Comparison of ENCODE assay signal across 1 cellular context in the genomic region with DNA sequence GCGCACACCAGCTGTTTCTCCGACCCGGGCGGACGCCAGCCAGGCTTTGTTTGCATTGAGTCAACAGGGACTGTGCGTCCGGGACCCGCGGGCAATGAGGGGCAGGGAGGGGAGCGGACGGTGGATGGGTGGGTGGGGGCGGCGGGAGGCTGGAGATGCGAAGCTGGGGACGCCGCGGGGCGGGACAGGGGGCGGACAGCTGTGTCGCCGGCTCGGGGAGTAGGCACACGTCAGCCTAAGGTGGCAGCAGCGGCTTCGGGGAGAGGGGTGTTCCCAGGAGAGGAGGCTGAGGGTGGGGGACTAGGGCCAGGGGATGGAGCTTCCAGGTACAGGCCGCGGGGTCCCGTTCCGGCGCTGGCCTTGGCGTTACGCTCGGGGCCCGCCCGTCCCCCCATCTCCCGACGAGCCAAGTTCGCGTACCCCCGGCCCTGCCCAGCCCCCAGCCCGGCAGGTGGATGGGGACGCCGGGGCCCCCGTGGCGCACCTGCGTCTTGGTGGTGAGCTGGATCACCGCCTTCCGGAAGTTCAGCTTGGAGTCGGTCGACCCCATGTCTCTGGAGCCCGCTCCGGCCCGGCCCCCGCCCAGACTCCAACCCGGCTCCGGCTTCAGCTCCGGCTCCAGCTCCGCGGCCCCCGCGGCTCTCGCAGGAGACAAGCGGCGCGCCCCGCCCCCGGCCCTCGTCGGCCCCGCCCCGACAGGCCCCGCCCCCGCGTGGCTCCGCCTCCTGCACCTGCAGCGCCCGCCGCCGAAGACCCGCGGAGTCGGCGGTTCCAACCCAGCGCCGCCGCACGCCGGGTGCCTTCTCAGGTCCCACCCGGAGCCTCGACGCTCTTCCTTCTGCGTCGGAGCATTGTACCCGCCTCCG.
TF ChIP-seq lines count a peak whose summit lies in the region.

Gene HID1, minus strand, starts transcription at position 653 of the 866 bp plus-strand sequence. Its CDS starts 103 bp downstream, at position 550.

TF ChIP-seq in HepG2, 621 proteins besides CTCF, POLR2A, EP300 and RAD21 (continued from another document and continues in another):
- TF ChIP-seq, protein P1, sequence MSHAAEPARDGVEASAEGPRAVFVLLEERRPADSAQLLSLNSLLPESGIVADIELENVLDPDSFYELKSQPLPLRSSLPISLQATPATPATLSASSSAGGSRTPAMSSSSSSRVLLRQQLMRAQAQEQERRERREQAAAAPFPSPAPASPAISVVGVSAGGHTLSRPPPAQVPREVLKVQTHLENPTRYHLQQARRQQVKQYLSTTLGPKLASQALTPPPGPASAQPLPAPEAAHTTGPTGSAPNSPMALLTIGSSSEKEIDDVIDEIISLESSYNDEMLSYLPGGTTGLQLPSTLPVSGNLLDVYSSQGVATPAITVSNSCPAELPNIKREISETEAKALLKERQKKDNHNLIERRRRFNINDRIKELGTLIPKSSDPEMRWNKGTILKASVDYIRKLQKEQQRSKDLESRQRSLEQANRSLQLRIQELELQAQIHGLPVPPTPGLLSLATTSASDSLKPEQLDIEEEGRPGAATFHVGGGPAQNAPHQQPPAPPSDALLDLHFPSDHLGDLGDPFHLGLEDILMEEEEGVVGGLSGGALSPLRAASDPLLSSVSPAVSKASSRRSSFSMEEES (CRISPR knock-in tag; IDR thresholded peaks at IDR 0.05), result no peak
- TF ChIP-seq ZNF407 (CRISPR knock-in tag; IDR thresholded peaks at IDR 0.05; ENCODE audit: not compliant biosample characterization) (no peak), NBN (conservative IDR thresholded peaks at IDR 0.05) (no peak), ZNF318 (CRISPR knock-in tag; IDR thresholded peaks at IDR 0.05) (no peak), ZNF713 (CRISPR knock-in tag; IDR thresholded peaks at IDR 0.05) (no peak), U2AF2 (IDR thresholded peaks at IDR 0.05; ENCODE audit: low read depth, low read length) (no peak), ZBTB20 (CRISPR knock-in tag; IDR thresholded peaks at IDR 0.05; ENCODE audit: borderline replicate concordance, low read depth) (no peak), SYNCRIP (IDR thresholded peaks at IDR 0.05; ENCODE audit: insufficient read depth, low read depth, low read length) (no peak), ZNF484 (CRISPR knock-in tag; IDR thresholded peaks at IDR 0.05; ENCODE audit: borderline replicate concordance, low read depth) (no peak), RBFOX2 (IDR thresholded peaks at IDR 0.05; ENCODE audit: low read depth, low read length) (0 out of 2 replicates have a peak, but pooled peaks have one; percentile 30), ZNF44 (CRISPR knock-in tag; IDR thresholded peaks at IDR 0.05) (no peak), ZNF235 (CRISPR knock-in tag; IDR thresholded peaks at IDR 0.05; ENCODE audit: borderline replicate concordance) (peak; percentile 55; the same call in 1 of the 2 replicates), MED8 (CRISPR knock-in tag; IDR thresholded peaks at IDR 0.05; ENCODE audit: insufficient replicate concordance) (no peak)
- TF ChIP-seq, protein P2, sequence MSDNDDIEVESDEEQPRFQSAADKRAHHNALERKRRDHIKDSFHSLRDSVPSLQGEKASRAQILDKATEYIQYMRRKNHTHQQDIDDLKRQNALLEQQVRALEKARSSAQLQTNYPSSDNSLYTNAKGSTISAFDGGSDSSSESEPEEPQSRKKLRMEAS (IDR thresholded peaks at IDR 0.05), result peak; percentile 66
- TF ChIP-seq, protein P3, sequence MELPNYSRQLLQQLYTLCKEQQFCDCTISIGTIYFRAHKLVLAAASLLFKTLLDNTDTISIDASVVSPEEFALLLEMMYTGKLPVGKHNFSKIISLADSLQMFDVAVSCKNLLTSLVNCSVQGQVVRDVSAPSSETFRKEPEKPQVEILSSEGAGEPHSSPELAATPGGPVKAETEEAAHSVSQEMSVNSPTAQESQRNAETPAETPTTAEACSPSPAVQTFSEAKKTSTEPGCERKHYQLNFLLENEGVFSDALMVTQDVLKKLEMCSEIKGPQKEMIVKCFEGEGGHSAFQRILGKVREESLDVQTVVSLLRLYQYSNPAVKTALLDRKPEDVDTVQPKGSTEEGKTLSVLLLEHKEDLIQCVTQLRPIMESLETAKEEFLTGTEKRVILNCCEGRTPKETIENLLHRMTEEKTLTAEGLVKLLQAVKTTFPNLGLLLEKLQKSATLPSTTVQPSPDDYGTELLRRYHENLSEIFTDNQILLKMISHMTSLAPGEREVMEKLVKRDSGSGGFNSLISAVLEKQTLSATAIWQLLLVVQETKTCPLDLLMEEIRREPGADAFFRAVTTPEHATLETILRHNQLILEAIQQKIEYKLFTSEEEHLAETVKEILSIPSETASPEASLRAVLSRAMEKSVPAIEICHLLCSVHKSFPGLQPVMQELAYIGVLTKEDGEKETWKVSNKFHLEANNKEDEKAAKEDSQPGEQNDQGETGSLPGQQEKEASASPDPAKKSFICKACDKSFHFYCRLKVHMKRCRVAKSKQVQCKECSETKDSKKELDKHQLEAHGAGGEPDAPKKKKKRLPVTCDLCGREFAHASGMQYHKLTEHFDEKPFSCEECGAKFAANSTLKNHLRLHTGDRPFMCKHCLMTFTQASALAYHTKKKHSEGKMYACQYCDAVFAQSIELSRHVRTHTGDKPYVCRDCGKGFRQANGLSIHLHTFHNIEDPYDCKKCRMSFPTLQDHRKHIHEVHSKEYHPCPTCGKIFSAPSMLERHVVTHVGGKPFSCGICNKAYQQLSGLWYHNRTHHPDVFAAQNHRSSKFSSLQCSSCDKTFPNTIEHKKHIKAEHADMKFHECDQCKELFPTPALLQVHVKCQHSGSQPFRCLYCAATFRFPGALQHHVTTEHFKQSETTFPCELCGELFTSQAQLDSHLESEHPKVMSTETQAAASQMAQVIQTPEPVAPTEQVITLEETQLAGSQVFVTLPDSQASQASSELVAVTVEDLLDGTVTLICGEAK (IDR thresholded peaks at IDR 0.05), result no peak
- TF ChIP-seq, protein P3 (CRISPR knock-in tag; IDR thresholded peaks at IDR 0.05), result no peak
